In the genomic region with DNA sequence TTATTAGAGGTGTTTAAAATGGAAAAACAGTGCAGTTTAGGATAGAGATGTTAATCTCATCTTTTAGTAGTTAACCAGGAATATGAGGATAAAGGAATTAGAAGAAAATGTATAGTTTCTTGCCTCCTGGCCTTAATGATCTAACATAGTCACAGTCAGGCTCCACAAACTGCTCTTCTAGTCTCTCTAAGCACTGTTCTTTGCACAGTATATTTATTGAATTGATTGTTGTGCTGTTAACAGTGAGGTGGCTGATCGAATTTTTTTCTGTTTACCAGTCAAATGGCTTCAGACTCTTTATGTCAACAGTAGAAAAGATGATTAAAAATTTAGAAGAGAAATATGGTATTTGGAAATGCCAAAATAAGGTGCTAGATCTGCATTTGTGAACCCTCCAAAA, we compare ENCODE assay signal across 1 cellular context.
TF ChIP-seq lines count a peak whose summit lies in the region.

No MANE protein-coding gene starts in this region.

TF ChIP-seq in SK-N-SH treated with all-trans-retinoic acid at 6 μM for 48 hours, 23 proteins besides CTCF, POLR2A, EP300 and RAD21 (continued from another document):
- TF ChIP-seq, protein P1, sequence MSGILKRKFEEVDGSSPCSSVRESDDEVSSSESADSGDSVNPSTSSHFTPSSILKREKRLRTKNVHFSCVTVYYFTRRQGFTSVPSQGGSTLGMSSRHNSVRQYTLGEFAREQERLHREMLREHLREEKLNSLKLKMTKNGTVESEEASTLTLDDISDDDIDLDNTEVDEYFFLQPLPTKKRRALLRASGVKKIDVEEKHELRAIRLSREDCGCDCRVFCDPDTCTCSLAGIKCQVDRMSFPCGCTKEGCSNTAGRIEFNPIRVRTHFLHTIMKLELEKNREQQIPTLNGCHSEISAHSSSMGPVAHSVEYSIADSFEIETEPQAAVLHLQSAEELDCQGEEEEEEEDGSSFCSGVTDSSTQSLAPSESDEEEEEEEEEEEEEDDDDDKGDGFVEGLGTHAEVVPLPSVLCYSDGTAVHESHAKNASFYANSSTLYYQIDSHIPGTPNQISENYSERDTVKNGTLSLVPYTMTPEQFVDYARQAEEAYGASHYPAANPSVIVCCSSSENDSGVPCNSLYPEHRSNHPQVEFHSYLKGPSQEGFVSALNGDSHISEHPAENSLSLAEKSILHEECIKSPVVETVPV (CRISPR knock-in tag; IDR thresholded peaks at IDR 0.05) = no peak
- TF ChIP-seq TOX (CRISPR knock-in tag; IDR thresholded peaks at IDR 0.05; ENCODE audit: borderline replicate concordance) = no peak
